32 cellular contexts compared by ENCODE assay signal in genomic region chr12:106960443-106960842, GRCh38.
"Had no signal": no experiment of that assay in that cellular context is flagged by ENCODE, and none has a peak within 500 bp of the region (broad histone marks: within the 10 kb centered on the region; RNA-seq: fewer than 3 reads in every experiment).

No MANE protein-coding gene starts in this region.

- H3K27me3 Mint-ChIP-seq: activated CD4-positive, alpha-beta memory T cell treated with anti-CD3 and anti-CD28 coated beads for 36 hours; activated CD4-positive, alpha-beta T cell treated with anti-CD3 and anti-CD28 coated beads, Interleukin-2, amount 10 ng/mL, durations not matched to agents 24 days and 14 days; activated naive CD8-positive, alpha-beta T cell treated with anti-CD3 and anti-CD28 coated beads for 36 hours; naive B cell; stimulated activated naive B cell treated with anti-CD40 and anti-IgM and Interleukin-4, amounts not matched to agents 10 μg/mL and 1 μg/mL and 100 μg/mL, for 72 hours had no signal

- H3K27ac Mint-ChIP-seq: activated CD4-positive, alpha-beta memory T cell treated with anti-CD3 and anti-CD28 coated beads for 36 hours; activated CD4-positive, alpha-beta T cell treated with anti-CD3 and anti-CD28 coated beads, Interleukin-2, amount 10 ng/mL, durations not matched to agents 24 days and 14 days; activated naive CD4-positive, alpha-beta T cell treated with anti-CD3 and anti-CD28 coated beads for 36 hours; activated naive CD8-positive, alpha-beta T cell treated with anti-CD3 and anti-CD28 coated beads for 36 hours; activated T-helper 1 cell treated with anti-CD3 and anti-CD28 coated beads, Interleukin-12 subunit alpha, Interleukin-12 subunit beta, Interleukin-2, Interleukin-4 antibody, amounts not matched to agents 30 ng/mL and 10 ng/mL and 1 ng/mL, durations not matched to agents 14 hours and 24 hours and 36 hours; mesothelial cell of epicardium; naive B cell; nephron progenitor cell; stimulated activated naive B cell treated with anti-CD40 and anti-IgM and Interleukin-4, amounts not matched to agents 10 μg/mL and 1 μg/mL and 100 μg/mL, for 72 hours; T-helper 2 cell treated with Interferon-gamma antibody and Interleukin-4, amounts not matched to agents 5 μg/mL and 100 μg/mL, for 36 hours had no signal

- FAIRE-seq: kidney had no signal

- H3K36me3 ChIP-seq: adrenal gland, neutrophil, ovary, prostate gland, WERI-Rb-1 had no signal

- ATAC-seq: activated CD4-positive, CD25-positive, alpha-beta regulatory T cell treated with anti-CD3 and anti-CD28 coated beads, Interleukin-2, amount 50 U/mL, for 24 hours; esophagus mucosa; left colon; stimulated activated naive B cell treated with anti-CD40 and anti-IgM and Interleukin-4, amounts not matched to agents 10 μg/mL and 1 μg/mL and 100 μg/mL, for 72 hours had no signal

- H3K27me3 ChIP-seq: adrenal gland, ascending aorta, brain microvascular endothelial cell, ovary, tibial nerve had no signal

- H3K4me3 Mint-ChIP-seq: activated CD4-positive, alpha-beta memory T cell treated with anti-CD3 and anti-CD28 coated beads for 36 hours; activated CD4-positive, alpha-beta T cell treated with anti-CD3 and anti-CD28 coated beads, Interleukin-2, amount 10 ng/mL, durations not matched to agents 24 days and 14 days; activated naive CD4-positive, alpha-beta T cell treated with anti-CD3 and anti-CD28 coated beads for 36 hours; activated naive CD8-positive, alpha-beta T cell treated with anti-CD3 and anti-CD28 coated beads for 36 hours; activated T-helper 1 cell treated with anti-CD3 and anti-CD28 coated beads, Interleukin-12 subunit alpha, Interleukin-12 subunit beta, Interleukin-2, Interleukin-4 antibody, amounts not matched to agents 30 ng/mL and 10 ng/mL and 1 ng/mL, durations not matched to agents 14 hours and 24 hours and 36 hours; immature natural killer cell; mesothelial cell of epicardium; nephron progenitor cell; stimulated activated naive B cell treated with anti-CD40 and anti-IgM and Interleukin-4, amounts not matched to agents 10 μg/mL and 1 μg/mL and 100 μg/mL, for 72 hours; T-helper 2 cell treated with Interferon-gamma antibody and Interleukin-4, amounts not matched to agents 5 μg/mL and 100 μg/mL, for 36 hours had no signal

- DNase-seq: activated CD4-positive, alpha-beta memory T cell treated with anti-CD3 and anti-CD28 coated beads for 36 hours; activated CD4-positive, alpha-beta T cell treated with anti-CD3 and anti-CD28 coated beads, Interleukin-2, amount 10 ng/mL, durations not matched to agents 24 days and 14 days; activated CD8-positive, alpha-beta memory T cell treated with anti-CD3 and anti-CD28 coated beads, Interleukin-2, amount 50 U/mL, for 4 hours; activated effector memory CD4-positive, alpha-beta T cell treated with anti-CD3 and anti-CD28 coated beads, Interleukin-2, amount 50 U/mL, for 16 hours; activated naive CD4-positive, alpha-beta T cell treated with anti-CD3 and anti-CD28 coated beads for 36 hours; activated naive CD8-positive, alpha-beta T cell treated with anti-CD3 and anti-CD28 coated beads for 36 hours; activated T-cell treated with anti-CD3 and anti-CD28 coated beads, Interleukin-2, amount 50 U/mL, for 1 hour; adrenal gland; brain microvascular endothelial cell; foreskin fibroblast; immature natural killer cell; kidney; left colon; mammary epithelial cell; naive B cell; nephron progenitor cell; ovary; retina; stimulated activated CD4-positive, alpha-beta T cell treated with anti-CD3 and anti-CD28 coated beads, Interleukin-15, amount 100 ng/mL, for 24 hours; stimulated activated CD4-positive, alpha-beta T cell treated with anti-CD3 and anti-CD28 coated beads, Interleukin-2, amount 100 ng/mL, for 24 hours; stimulated activated naive B cell treated with anti-CD40 and anti-IgM and Interleukin-4, amounts not matched to agents 10 μg/mL and 1 μg/mL and 100 μg/mL, for 72 hours; T-helper 1 cell; WERI-Rb-1 had no signal

- H3K9me3 Mint-ChIP-seq: activated CD4-positive, alpha-beta memory T cell treated with anti-CD3 and anti-CD28 coated beads for 36 hours; activated CD4-positive, alpha-beta T cell treated with anti-CD3 and anti-CD28 coated beads, Interleukin-2, amount 10 ng/mL, durations not matched to agents 24 days and 14 days; activated naive CD4-positive, alpha-beta T cell treated with anti-CD3 and anti-CD28 coated beads for 36 hours; activated naive CD8-positive, alpha-beta T cell treated with anti-CD3 and anti-CD28 coated beads for 36 hours; activated T-helper 1 cell treated with anti-CD3 and anti-CD28 coated beads, Interleukin-12 subunit alpha, Interleukin-12 subunit beta, Interleukin-2, Interleukin-4 antibody, amounts not matched to agents 30 ng/mL and 10 ng/mL and 1 ng/mL, durations not matched to agents 14 hours and 24 hours and 36 hours; immature natural killer cell; mesothelial cell of epicardium; naive B cell; nephron progenitor cell; stimulated activated naive B cell treated with anti-CD40 and anti-IgM and Interleukin-4, amounts not matched to agents 10 μg/mL and 1 μg/mL and 100 μg/mL, for 72 hours; T-helper 2 cell treated with Interferon-gamma antibody and Interleukin-4, amounts not matched to agents 5 μg/mL and 100 μg/mL, for 36 hours had no signal

- H3K27ac ChIP-seq: adrenal gland, ascending aorta, brain microvascular endothelial cell, neutrophil, ovary, prostate gland, tibial nerve, WERI-Rb-1 had no signal

- H3K4me3 ChIP-seq: adrenal gland, ascending aorta, ovary, prostate gland, tibial nerve had no signal

- H3K4me1 ChIP-seq: prostate gland had no signal

- H3K9me3 ChIP-seq: adrenal gland, ascending aorta, neutrophil, ovary, prostate gland, tibial nerve had no signal
